In the genomic region with DNA sequence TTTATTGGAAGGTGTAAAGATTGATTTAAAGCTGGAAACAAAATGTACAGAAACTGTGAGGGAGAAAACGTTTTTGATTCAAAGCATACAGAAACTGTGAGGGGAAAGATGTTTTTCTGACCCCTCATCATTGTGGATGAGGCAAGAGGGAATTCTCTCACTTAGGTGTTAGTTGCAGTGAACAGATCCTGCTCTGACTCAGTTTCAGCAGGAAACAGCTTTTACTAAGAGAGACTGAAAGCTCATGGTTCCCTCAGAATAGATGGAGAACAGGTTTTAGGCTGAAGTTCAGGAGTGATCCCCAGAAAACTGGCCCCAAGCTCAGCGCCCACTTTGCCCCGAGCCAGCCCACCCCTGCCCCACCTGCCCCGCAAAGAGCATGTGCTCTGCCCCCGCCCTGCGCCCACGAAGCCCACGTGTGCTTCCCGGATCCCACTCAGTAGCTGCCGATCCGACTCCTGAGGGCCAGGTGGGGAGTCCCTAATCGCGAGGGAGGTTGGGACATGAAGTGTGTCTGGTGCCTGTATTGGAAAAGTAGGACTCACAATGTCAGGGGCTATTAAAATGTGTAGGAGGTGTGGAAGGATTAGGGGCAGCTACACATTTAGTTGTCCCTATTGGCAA, we compare ENCODE assay signal across 19 cellular contexts. TPM values are rescaled to one million over a fixed set of nuclear protein-coding genes. Genes with fewer than 3 reads are reported as not detected.
DNase-seq lines count a peak whose midpoint lies in the region; ATAC-seq, FAIRE-seq and TF ChIP-seq lines count a peak whose summit lies in the region.
"Had no signal": no experiment of that assay in that cellular context is flagged by ENCODE, and none has a peak within 500 bp of the region (broad histone marks: within the 10 kb centered on the region; RNA-seq: fewer than 3 reads in every experiment).

No MANE protein-coding gene starts in this region.

- H2AFZ ChIP-seq in GM12878 (ENCODE audit: control insufficient read depth, low read depth, low read length): no peak overlapping the region

- TF ChIP-seq EP300 in GM12878 (IDR thresholded peaks at IDR 0.05; ENCODE audit: borderline replicate concordance in 1 of 2, control insufficient read depth in 1 of 2, low read depth in 2 of 2, low read length in 2 of 2): no peak

- H3K36me3 ChIP-seq in GM12878 (ENCODE audit: control insufficient read depth in 2 of 2, insufficient read depth in 2 of 2, low read length in 1 of 2): peaks cover 2 to 7% of the 10 kb centered on the region in 2 experiments
- H3K36me3 ChIP-seq in small intestine (ENCODE audit: control insufficient read depth in 2 of 2, insufficient read depth in 2 of 2, low read length in 2 of 2): no peaks in the 10 kb centered on the region

- POLR2A ChIA-PET in GM12878 (lab: Charles Lee) (interaction anchor here (0.6 to 8.4 kb wide), 18 partner anchors 8 to 166 kb away, joined by 3 to 165 read pairs (median 8); a partner anchor contains a TSS), GM10248 (lab: Yijun Ruan, JAX) (interaction anchor here (4.0 kb wide), 1 partner anchor 58 kb away, joined by 34 read pairs; a partner anchor contains a TSS)

- WGBS in GM12878 (ENCODE audit: insufficient coverage, insufficient replicate concordance, low lambda C conversion rate, missing lambda C conversion rate): 80% methylated on average over 13 of the region's 13 CpGs
- 86 to 87% (median 87%) methylated on average over 13 of the region's 13 CpGs for WGBS in small intestine, 3 donors

- TF ChIP-seq RAD21 in GM12878 (IDR thresholded peaks at IDR 0.05; ENCODE audit: insufficient read depth, low read depth, low read length): no peak

- no peak for FAIRE-seq in GM12878 (lab: Jason Lieb, UNC)
- FAIRE-seq in small intestine (lab: Jason Lieb, UNC): no peak

- no peak for TF ChIP-seq POLR2A in GM12878 (IDR thresholded peaks at IDR 0.05; ENCODE audit: low read depth, low read length)

- in situ Hi-C loops in GM12878 (cut with MboI): no loop called here

- H3K4me3 ChIP-seq in GM12878: peak overlapping the region; percentile 0; the same call in 1 of the 2 replicates
- no peak overlapping the region for H3K4me3 ChIP-seq in small intestine (ENCODE audit: low read depth in 1 of 2, low read length in 2 of 2)

- intact Hi-C loops in Right ventricle myocardium inferior (cut with DNase I) (no loop called here), cardiac septum (cut with DNase I) (loop anchor here (5.0 kb wide), 1 partner anchor 41 kb away; a partner anchor contains a TSS), GM12878 (cut with micrococcal nuclease; ENCODE audit: unreplicated experiment) (no loop called here)

- H3K4me2 ChIP-seq in GM12878 (ENCODE audit: control insufficient read depth, insufficient read depth): peak overlapping the region; percentile 87

- peak overlapping the region; percentile 51 for H3K9ac ChIP-seq in GM12878 (ENCODE audit: control insufficient read depth, insufficient read depth, low read length)

- SMC1A ChIA-PET in GM12878 (lab: Charles Lee; ENCODE audit: uncharacterized antibody, unreplicated experiment): interaction anchor here (0.8 to 17.1 kb wide), 21 partner anchors 6 to 143 kb away, joined by 3 to 707 read pairs (median 14); a partner anchor contains a TSS

- DNase-seq in Right ventricle myocardium inferior (ENCODE audit: missing footprints) (peak; percentile 73), cardiac septum (ENCODE audit: low spot score) (no peak), GM12878 (ENCODE audit: low read depth, low spot score) (no peak), mesenteric fat pad (ENCODE audit: low spot score) (peak; percentile 84), small intestine (no peak), GM10248 (ENCODE audit: extremely low spot score) (no peak), DMS79 (lab: John Stamatoyannopoulos, UW) (no peak)
- DNase-seq: C1 segment of cervical spinal cord, GF-D8, Kasumi-1, MM.1S, NCI-H1105, NCI-H1694 treated with DMSO at 0.1 percent for 48 hours, NCI-H345, NCI-H526 treated with DMSO at 0.1 percent for 48 hours, SIG-M5 had no signal

- peaks cover 87% of the 10 kb centered on the region for H3K79me2 ChIP-seq in GM12878 (ENCODE audit: control insufficient read depth, insufficient read depth, low read length)

- no peaks in the 10 kb centered on the region for H3K9me3 ChIP-seq in GM12878 (replicated peaks; ENCODE audit: control insufficient read depth, insufficient read depth, low read length)
- no peaks in the 10 kb centered on the region for H3K9me3 ChIP-seq in small intestine (ENCODE audit: control insufficient read depth, low read depth)

- no peak for ATAC-seq in Right ventricle myocardium inferior
- ATAC-seq in GM12878: no peak
- ATAC-seq in GM18511 (IDR thresholded peaks at IDR 0.05; ENCODE audit: unreplicated experiment): no peak

- no peaks in the 10 kb centered on the region for H4K20me1 ChIP-seq in GM12878 (ENCODE audit: control insufficient read depth, insufficient read depth)

- H3K4me1 ChIP-seq in GM12878 (ENCODE audit: control insufficient read depth, insufficient read depth, low read length) (peaks cover 86% of the 10 kb centered on the region), small intestine (ENCODE audit: control insufficient read depth in 2 of 2, insufficient read depth in 1 of 2, low read depth in 1 of 2, low read length in 1 of 2) (peaks cover 0 to 9% of the 10 kb centered on the region in 2 donors)

- CTCF ChIA-PET in GM12878 (lab: Yijun Ruan, JAX): interaction anchor here (1.1 to 8.5 kb wide), 13 partner anchors 8 to 117 kb away, joined by 3 to 83 read pairs (median 15); a partner anchor contains a TSS
- CTCF ChIA-PET in GM10248 (lab: Yijun Ruan, JAX): interaction anchor here (1.2 to 17.6 kb wide), 14 partner anchors 7 to 185 kb away, joined by 3 to 420 read pairs (median 10); a partner anchor contains a TSS

- H3K27me3 ChIP-seq in GM12878 (replicated peaks in 1 of 2; ENCODE audit: control insufficient read depth in 2 of 2, insufficient read depth in 2 of 2, low read length in 1 of 2) (no peaks in the 10 kb centered on the region), small intestine (ENCODE audit: control insufficient read depth in 2 of 2, insufficient read depth in 2 of 2, low read length in 2 of 2) (no peaks in the 10 kb centered on the region)

- RAD21 ChIA-PET in GM12878 (lab: Charles Lee; ENCODE audit: unreplicated experiment): interaction anchor here (1.0 to 8.2 kb wide), 19 partner anchors 7 to 144 kb away, joined by 3 to 170 read pairs (median 28); a partner anchor contains a TSS

- BruUV-seq in GM12878 (replicated peaks; lab: Mats Ljungman, UMichigan): no TSS peak

- H3K27ac ChIP-seq in GM12878 (ENCODE audit: control insufficient read depth, insufficient read depth): peak overlapping the region; percentile 97
- H3K27ac ChIP-seq in small intestine (ENCODE audit: low read depth in 1 of 2, low read length in 1 of 2): no peak overlapping the region

- TF ChIP-seq CTCF in GM12878 (IDR thresholded peaks at IDR 0.05 in 2 of 3, conservative IDR thresholded peaks at IDR 0.05 in 1 of 3; ENCODE audit: control insufficient read depth in 2 of 3, extremely low read depth in 1 of 3, insufficient read depth in 1 of 3, low read depth in 3 of 3, low read length in 3 of 3) (no peak), GM10248 (IDR thresholded peaks at IDR 0.05; ENCODE audit: control extremely low read depth, extremely low read depth, low read depth, missing control alignments) (no peak)

RNA-seq across cellular contexts. Expression of a gene that starts 41.2 kb away (rescaled TPM):
- total RNA-seq in Right ventricle myocardium inferior (50.0 TPM), cardiac septum (49.2 TPM), GM12878 (2014; rRNA removed) (113 and 123 TPM in 2 replicates), GM12878 (2014; rRNA removed; fragmentation: Illumina TruSeq; extraction: Trizol) (80.6 and 83.3 TPM in 2 replicates), GM12878 (2021) (125 and 130 TPM in 2 replicates), mesenteric fat pad (75.0 TPM)
- total RNA-seq in GM12878 (2013; cell fraction: nucleolus; rRNA removed): 632 and 708 TPM in 2 replicates
- 128 TPM for polyA plus RNA-seq in GM12878 (2011; ENCODE audit: low read depth)
- polyA plus RNA-seq in GM12878 (2011; rRNA removed) (78.9 and 80.1 TPM in 2 replicates), GM12878 (2014; fragmentation: Illumina TruSeq; extraction: Trizol) (87.9 and 101 TPM in 2 replicates), GM12878 (2014; fragmentation: Nextera tagmentation; extraction: Ambion mirVana) (10 to 100 TPM; 93.4 to 99.7 TPM), GM12878 (2014; rRNA removed) (138 and 147 TPM in 2 replicates), GM12878 (2016; fragmentation: Nextera tagmentation; extraction: Ambion mirVana) (100 to 1,000 TPM; 150 to 156 TPM), small intestine (10 to 100 TPM; 28.2 to 40.0 (median 30.0) TPM)
- 109 and 115 TPM in 2 replicates for polyA plus RNA-seq in GM12878 (2011; cell fraction: cytosol; rRNA removed)
- polyA plus RNA-seq in GM12878 (2011; cell fraction: nucleus; rRNA removed): 359 and 389 TPM in 2 replicates
- polyA plus RNA-seq in GM12878 (2012): 121 and 164 TPM in 2 replicates
- polyA minus RNA-seq in GM12878 (2011; rRNA and poly(A)+ RNA removed): 84.5 and 84.7 TPM in 2 replicates
- 15.5 and 16.8 TPM in 2 replicates for polyA minus RNA-seq in GM12878 (2011; cell fraction: cytosol; rRNA and poly(A)+ RNA removed)
- 118 and 156 TPM in 2 replicates for polyA minus RNA-seq in GM12878 (2011; cell fraction: nucleus; rRNA and poly(A)+ RNA removed)

RNA-seq across cellular contexts. Expression of a gene that starts 58.1 kb away (rescaled TPM):
- total RNA-seq in Right ventricle myocardium inferior (0.68 TPM), cardiac septum (0.89 TPM), GM12878 (2014; rRNA removed) (287 and 295 TPM in 2 replicates), GM12878 (2014; rRNA removed; fragmentation: Illumina TruSeq; extraction: Trizol) (217 and 228 TPM in 2 replicates), GM12878 (2021) (495 and 498 TPM in 2 replicates), mesenteric fat pad (6.3 TPM)
- total RNA-seq in GM12878 (2013; cell fraction: nucleolus; rRNA removed): 825 and 857 TPM in 2 replicates
- polyA plus RNA-seq in GM12878 (2011; ENCODE audit: low read depth): 299 TPM
- polyA plus RNA-seq in GM12878 (2011; rRNA removed) (252 and 320 TPM in 2 replicates), GM12878 (2014; fragmentation: Illumina TruSeq; extraction: Trizol) (223 and 228 TPM in 2 replicates), GM12878 (2014; fragmentation: Nextera tagmentation; extraction: Ambion mirVana) (10 to 100 TPM; 50.0 to 98.9 TPM), GM12878 (2014; rRNA removed) (187 and 205 TPM in 2 replicates), GM12878 (2016; fragmentation: Nextera tagmentation; extraction: Ambion mirVana) (100 to 1,000 TPM; 295 to 297 TPM), small intestine (1 to 10 TPM in 2 of 3 donors, not detected in 1; 1.4 to 3.5 TPM)
- 352 and 442 TPM in 2 replicates for polyA plus RNA-seq in GM12878 (2011; cell fraction: cytosol; rRNA removed)
- polyA plus RNA-seq in GM12878 (2011; cell fraction: nucleus; rRNA removed): 848 and 1,001 TPM in 2 replicates
- polyA plus RNA-seq in GM12878 (2012): 262 and 367 TPM in 2 replicates
- 364 and 403 TPM in 2 replicates for polyA minus RNA-seq in GM12878 (2011; rRNA and poly(A)+ RNA removed)
- polyA minus RNA-seq in GM12878 (2011; cell fraction: cytosol; rRNA and poly(A)+ RNA removed): 196 and 207 TPM in 2 replicates
- polyA minus RNA-seq in GM12878 (2011; cell fraction: nucleus; rRNA and poly(A)+ RNA removed): 241 and 321 TPM in 2 replicates
- total RNA-seq: A172, H4 had no signal

Comparison
In these comparisons a context has a peak if more than half of its experiments do, and no peak if none do; other contexts are left out.
1. DNase-seq: peak in Right ventricle myocardium inferior (single experiment) and mesenteric fat pad (single experiment); none in cardiac septum (single experiment), GM12878 (single experiment), small intestine (single experiment), GM10248 (single experiment) and DMS79 (single experiment).
2. RNA of a gene that starts 58.1 kb away (total RNA-seq): 217 to 857 TPM in GM12878; 6.3 TPM in mesenteric fat pad (single experiment), 0.89 TPM in cardiac septum (single experiment) and 0.68 TPM in Right ventricle myocardium inferior (single experiment); every median in the first group is over 10 times any median in the second.